1 cellular context compared by ENCODE assay signal in genomic region chr2:62883629-62884028, GRCh38.
TF ChIP-seq lines count a peak whose summit lies in the region.

No MANE protein-coding gene starts in this region.

TF ChIP-seq in HepG2, 621 proteins besides CTCF, POLR2A, EP300 and RAD21 (continued from another document):
- peak; percentile 72 for TF ChIP-seq ZNF770 (CRISPR knock-in tag; IDR thresholded peaks at IDR 0.05)
- TF ChIP-seq RBM22 (optimal IDR thresholded peaks at IDR 0.05; ENCODE audit: low read length): peak; percentile 55
